ENCODE assay signal across 9 cellular contexts in the genomic region with DNA sequence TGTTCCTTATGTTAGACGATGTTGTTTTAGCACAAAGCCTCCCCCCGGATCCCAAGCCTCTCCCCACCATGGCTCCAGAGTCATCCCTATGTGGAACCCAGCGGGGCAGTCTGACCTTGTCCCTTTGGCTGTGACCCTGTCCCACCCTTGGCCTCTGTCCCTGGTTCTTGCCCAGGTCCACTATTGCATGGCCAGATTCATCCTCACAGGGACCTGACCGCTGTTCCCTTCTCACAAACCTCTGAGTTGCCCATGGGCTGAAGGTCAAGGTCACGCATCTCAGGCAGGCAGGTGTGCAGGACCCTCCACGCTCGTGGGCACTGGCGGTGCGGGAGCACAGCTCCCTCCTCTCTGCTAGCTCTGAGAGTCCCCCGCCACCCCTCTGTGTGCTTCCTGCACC. TPM values are rescaled to one million over a fixed set of nuclear protein-coding genes. Genes with fewer than 3 reads are reported as not detected.
DNase-seq lines count a peak whose midpoint lies in the region; ATAC-seq, FAIRE-seq and TF ChIP-seq lines count a peak whose summit lies in the region.
"Had no signal": no experiment of that assay in that cellular context is flagged by ENCODE, and none has a peak within 500 bp of the region (broad histone marks: within the 10 kb centered on the region; RNA-seq: fewer than 3 reads in every experiment).

No MANE protein-coding gene starts in this region.

- peak overlapping the region; percentile 75 to 96 (median 93) for H3K27ac Mint-ChIP-seq in CD4-positive, alpha-beta memory T cell
- H3K27ac Mint-ChIP-seq in IgD-negative memory B cell (peak overlapping the region in 1 of 3 donors; percentile 15), chondrocyte (ENCODE audit: unreplicated experiment) (peak overlapping the region; percentile 89), natural killer cell (peak overlapping the region; percentile 92 to 96)

- peaks cover 100% of the 10 kb centered on the region for H3K4me1 ChIP-seq in CD4-positive, alpha-beta memory T cell (ENCODE audit: insufficient read depth, low read length)

- H3K27ac ChIP-seq in CD4-positive, alpha-beta memory T cell (ENCODE audit: low read depth, low read length): peak overlapping the region; percentile 44

- TF ChIP-seq POLR2A in erythroblast (IDR thresholded peaks at IDR 0.05; ENCODE audit: low read length): no peak

- CTCF ChIA-PET in CD4-positive, alpha-beta memory T cell (lab: Charles Lee; ENCODE audit: partially characterized antibody): interaction anchor here (1.0 kb wide), 1 partner anchor 10 kb away, joined by 3 read pairs; no protein-coding TSS in a partner anchor

- peaks cover 0 to 1% (median 0%) of the 10 kb centered on the region in 8 donors for H3K9me3 Mint-ChIP-seq in CD4-positive, alpha-beta memory T cell
- H3K9me3 Mint-ChIP-seq in IgD-negative memory B cell (no peaks in the 10 kb centered on the region), chondrocyte (ENCODE audit: low read depth) (no peaks in the 10 kb centered on the region), natural killer cell (no peaks in the 10 kb centered on the region)

- peaks cover 77 to 100% (median 96%) of the 10 kb centered on the region in 4 donors for H3K4me1 Mint-ChIP-seq in CD4-positive, alpha-beta memory T cell
- H3K4me1 Mint-ChIP-seq in IgD-negative memory B cell (peaks cover 32 to 57% (median 48%) of the 10 kb centered on the region in 3 donors), chondrocyte (ENCODE audit: low read depth) (peaks cover 47% of the 10 kb centered on the region), natural killer cell (peaks cover 97 to 99% of the 10 kb centered on the region in 2 donors)

- no peaks in the 10 kb centered on the region for H3K36me3 ChIP-seq in CD4-positive, alpha-beta memory T cell (ENCODE audit: insufficient read depth, low read length)

- no peaks in the 10 kb centered on the region for H3K36me3 Mint-ChIP-seq in CD4-positive, alpha-beta memory T cell
- peaks cover 2% of the 10 kb centered on the region for H3K36me3 Mint-ChIP-seq in IgD-negative memory B cell
- no peaks in the 10 kb centered on the region for H3K36me3 Mint-ChIP-seq in chondrocyte (ENCODE audit: low read depth)
- no peaks in the 10 kb centered on the region for H3K36me3 Mint-ChIP-seq in natural killer cell

- no peaks in the 10 kb centered on the region for H3K9me3 ChIP-seq in CD4-positive, alpha-beta memory T cell (ENCODE audit: control insufficient read depth in 1 of 2, low read length in 2 of 2)

- DNase-seq in CD4-positive, alpha-beta memory T cell: no peak
- no peak for DNase-seq in chondrocyte (ENCODE audit: low spot score)
- DNase-seq in natural killer cell: no peak
- DNase-seq in D341Med (ENCODE audit: low spot score): no peak
- no peak for DNase-seq in T-helper 9 cell
- DNase-seq in HTR-8/SVneo (ENCODE audit: insufficient read length, low spot score): no peak
- no peak for DNase-seq in erythroblast (lab: John Stamatoyannopoulos, UW)
- DNase-seq: KG1 had no signal

- TF ChIP-seq CTCF in chondrocyte (IDR thresholded peaks at IDR 0.05): no peak
- TF ChIP-seq CTCF in natural killer cell (IDR thresholded peaks at IDR 0.05): no peak

- POLR2A ChIA-PET in CD4-positive, alpha-beta memory T cell (lab: Charles Lee; ENCODE audit: partially characterized antibody): interaction anchor here (0.5 to 4.1 kb wide), 4 partner anchors 24 to 38 kb away, joined by 3 to 20 read pairs (median 8); partner anchors contain the start of gene BCR

- intact Hi-C loops in CD4-positive, alpha-beta memory T cell (cut with micrococcal nuclease): loop anchor here (5.0 kb wide), 1 partner anchor 37 kb away; the partner anchor contains the start of gene BCR
- intact Hi-C loops in natural killer cell (cut with micrococcal nuclease): loop anchor here (2.0 to 5.0 kb wide), 2 partner anchors 15 to 58 kb away; no protein-coding TSS in a partner anchor

- peak in 1 of 3 donors; percentile 17 for ATAC-seq in natural killer cell

- no peak for FAIRE-seq in HTR-8/SVneo (lab: Jason Lieb, UNC)

- peak overlapping the region in 1 of 2 donors; percentile 33 for H3K4me3 ChIP-seq in CD4-positive, alpha-beta memory T cell (ENCODE audit: low read length in 2 of 2)

- no peaks in the 10 kb centered on the region for H3K27me3 Mint-ChIP-seq in CD4-positive, alpha-beta memory T cell
- H3K27me3 Mint-ChIP-seq in IgD-negative memory B cell (peaks cover 10% of the 10 kb centered on the region), chondrocyte (ENCODE audit: low read depth) (no peaks in the 10 kb centered on the region), natural killer cell (ENCODE audit: low read depth in 2 of 2) (no peaks in the 10 kb centered on the region)

- peak overlapping the region; percentile 71 to 89 (median 84) for H3K4me3 Mint-ChIP-seq in CD4-positive, alpha-beta memory T cell
- H3K4me3 Mint-ChIP-seq in IgD-negative memory B cell (peak overlapping the region; percentile 59 to 96 (median 82)), chondrocyte (ENCODE audit: unreplicated experiment) (peak overlapping the region; percentile 48), natural killer cell (peak overlapping the region; percentile 88)

- no peaks in the 10 kb centered on the region for H3K27me3 ChIP-seq in CD4-positive, alpha-beta memory T cell (ENCODE audit: insufficient read depth, low read length)

RNA-seq across cellular contexts. Expression of gene BCR, which starts 39.0 kb away (rescaled TPM):
- 10 to 100 TPM; 75.3 to 75.6 TPM for total RNA-seq in CD4-positive, alpha-beta memory T cell
- 10 to 100 TPM in 1 of 2 donors, 1 to 10 TPM in 1; 3.3 to 27.0 TPM for polyA plus RNA-seq in CD4-positive, alpha-beta memory T cell
- 5.9 TPM for polyA plus RNA-seq in IgD-negative memory B cell
- total RNA-seq in chondrocyte (28.4 to 44.5 TPM (median 30.0 TPM) in 3 replicates), natural killer cell (100 to 1,000 TPM; 166 to 186 (median 167) TPM)
